ENCODE assay signal across 9 cellular contexts in the genomic region with DNA sequence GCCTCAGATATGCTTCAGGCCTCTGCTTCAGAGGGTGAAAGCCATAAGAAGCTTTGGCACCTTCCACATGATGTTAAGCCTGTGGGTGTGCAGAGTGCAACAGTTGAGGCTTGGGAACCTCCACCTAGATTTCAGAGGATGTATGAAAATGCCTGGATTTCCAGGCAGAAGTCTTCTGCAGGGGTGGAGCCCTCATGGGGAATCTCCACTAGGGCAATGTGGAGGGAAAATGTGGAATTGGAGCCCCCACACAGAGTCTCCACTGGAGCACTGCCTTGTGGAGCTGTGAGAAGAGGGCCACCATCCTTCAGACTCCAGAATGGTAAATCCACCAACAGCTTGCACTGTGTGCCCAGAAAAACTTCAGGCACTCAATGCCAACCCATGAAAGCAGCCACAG. TPM values are rescaled to one million over a fixed set of nuclear protein-coding genes. Genes with fewer than 3 reads are reported as not detected.
"Had no signal": no experiment of that assay in that cellular context is flagged by ENCODE, and none has a peak within 500 bp of the region (broad histone marks: within the 10 kb centered on the region; RNA-seq: fewer than 3 reads in every experiment).

No MANE protein-coding gene starts in this region.

- H3K36me3 ChIP-seq: HAP-1 had no signal

- H3K27ac ChIP-seq: GM23248, HL-60, KMS-11 had no signal

- DNase-seq: GM23248, GOT3, H7, KBM-7 had no signal

- H3K4me3 ChIP-seq: GM23248, HAP-1 had no signal

RNA-seq across cellular contexts. Expression of gene TLR10, which starts 35.2 kb away (rescaled TPM):
- total RNA-seq: GM23248, H7, HepG2, HT1080 had no signal
- polyA plus RNA-seq: GM23248, HepG2 had no signal

RNA-seq across cellular contexts. Expression of gene TLR1, which starts 57.0 kb away (rescaled TPM):
- total RNA-seq: GM23248, HT1080 had no signal
